ENCODE assay signal across 1 cellular context in genomic region chr20:18633411-18633810, GRCh38.
TF ChIP-seq lines count a peak whose summit lies in the region.

No MANE protein-coding gene starts in this region.

TF ChIP-seq in GM23338, 12 proteins besides CTCF, POLR2A, EP300 and RAD21 (continued from another document):
- TF ChIP-seq ZNF462 (CRISPR knock-in tag; IDR thresholded peaks at IDR 0.05): no peak
- TF ChIP-seq CREB1 (CRISPR knock-in tag; IDR thresholded peaks at IDR 0.05; ENCODE audit: low read depth): no peak
- no peak for TF ChIP-seq STAT1 (IDR thresholded peaks at IDR 0.05; ENCODE audit: unreplicated experiment)
